Comparison of ENCODE assay signal across 8 cellular contexts in the genomic region with DNA sequence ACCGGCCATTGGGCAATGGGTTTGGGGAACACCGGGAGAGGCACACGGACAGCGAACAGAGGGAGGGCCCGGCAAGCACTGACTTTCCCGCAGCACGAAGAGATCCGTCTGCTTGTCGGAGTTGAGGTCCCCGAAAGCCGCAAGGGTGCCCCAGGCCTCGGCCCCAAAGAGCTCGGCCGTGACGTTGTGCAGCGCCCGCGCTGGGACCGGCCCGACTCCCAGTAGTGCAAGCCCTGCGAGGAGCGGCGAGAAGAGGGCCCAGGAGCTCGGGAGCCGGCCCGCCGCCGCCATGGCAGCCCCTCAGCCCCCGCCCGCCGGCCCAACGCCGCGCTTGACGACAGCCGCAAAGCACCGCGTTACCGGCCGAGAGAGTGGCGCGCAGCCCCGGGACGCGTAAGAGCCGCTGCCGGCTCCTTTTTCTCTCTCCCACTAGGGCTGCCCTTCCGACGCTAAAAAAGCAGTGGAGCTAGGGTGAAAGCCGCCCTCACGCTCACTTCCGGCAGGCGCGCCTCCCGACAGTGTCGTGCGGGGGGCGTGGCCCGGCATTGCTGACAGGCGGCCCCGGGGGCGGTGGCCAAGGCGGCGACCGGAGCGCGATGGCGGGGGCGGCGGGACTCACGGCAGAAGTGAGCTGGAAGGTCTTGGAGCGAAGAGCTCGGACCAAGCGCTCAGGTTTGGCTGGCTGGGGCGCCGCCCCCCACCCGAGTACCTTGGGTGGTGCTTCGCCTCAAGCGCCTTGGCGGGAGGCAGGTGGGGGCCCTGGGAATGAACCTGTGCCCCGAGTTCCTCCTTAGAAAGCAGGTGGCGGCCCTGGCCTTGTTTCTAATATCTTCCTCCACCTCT. TPM values are rescaled to one million over a fixed set of nuclear protein-coding genes. Genes with fewer than 3 reads are reported as not detected.
DNase-seq lines count a peak whose midpoint lies in the region; ATAC-seq lines count a peak whose summit lies in the region.

A gene (minus strand): TSS at position 309 of the 843 bp plus-strand sequence. CDS start 18 bp downstream, at position 291.
A gene (plus strand): TSS at position 577 of the 843 bp plus-strand sequence. CDS start 20 bp downstream, at position 597.

- ATAC-seq in GM18868 (IDR thresholded peaks at IDR 0.05; ENCODE audit: unreplicated experiment) (peak; percentile 72), HG03103 (IDR thresholded peaks at IDR 0.05; ENCODE audit: low read depth, unreplicated experiment) (peak; percentile 79)

- peak within 1 kb of the TSS; percentile 98 for H3K27ac ChIP-seq in caudate nucleus (ENCODE audit: low read depth, low read length)

- H3K27me3 Mint-ChIP-seq in immature natural killer cell (ENCODE audit: low read depth in 3 of 3): peaks cover 4 to 11% (median 8%) of the 10 kb centered on the region in 3 donors

- peak within 1 kb of the TSS; percentile 90 to 100 (median 98) for H3K27ac Mint-ChIP-seq in immature natural killer cell

- H3K4me3 Mint-ChIP-seq in immature natural killer cell: peak within 1 kb of the TSS; percentile 96 to 100 (median 99)

- H3K4me1 Mint-ChIP-seq in immature natural killer cell: peaks cover 46 to 73% of the 10 kb centered on the region in 2 donors

- H3K9me3 Mint-ChIP-seq in immature natural killer cell: no peaks in the 10 kb centered on the region

- DNase-seq in AG08395 (ENCODE audit: low spot score): peak; percentile 91
- DNase-seq in NCI-H226: peak; percentile 95
- peak; percentile 89 to 96 (median 92) for DNase-seq in activated CD4-positive, CD25-positive, alpha-beta regulatory T cell (lab: John Stamatoyannopoulos, UW)
- peak in 60 of 61 donors; percentile 27 to 94 (median 82) for DNase-seq in caudate nucleus (lab: John Stamatoyannopoulos, UW)
- DNase-seq in immature natural killer cell: peak; percentile 95 to 96 (median 96)
- DNase-seq in smooth muscle cell of the brain vasculature (ENCODE audit: low read depth, low spot score): peak; percentile 65

- peaks cover 2 to 6% (median 5%) of the 10 kb centered on the region in 3 donors for H3K36me3 Mint-ChIP-seq in immature natural killer cell

RNA-seq across cellular contexts. Expression of the first gene that starts in this region (rescaled TPM):
- polyA plus RNA-seq in immature natural killer cell: 10 to 100 TPM; 23.3 to 52.6 (median 38.2) TPM

RNA-seq across cellular contexts. Expression of the second gene that starts in this region (rescaled TPM):
- polyA plus RNA-seq in immature natural killer cell: 10 to 100 TPM; 27.8 to 42.7 (median 30.6) TPM

Comparison
In these comparisons a context has a peak if more than half of its experiments do, and no peak if none do; other contexts are left out.
1. Peak in every context shown above with its lines: DNase-seq, ATAC-seq and H3K27ac ChIP-seq.